ENCODE assay signal across 1 cellular context in the genomic region with DNA sequence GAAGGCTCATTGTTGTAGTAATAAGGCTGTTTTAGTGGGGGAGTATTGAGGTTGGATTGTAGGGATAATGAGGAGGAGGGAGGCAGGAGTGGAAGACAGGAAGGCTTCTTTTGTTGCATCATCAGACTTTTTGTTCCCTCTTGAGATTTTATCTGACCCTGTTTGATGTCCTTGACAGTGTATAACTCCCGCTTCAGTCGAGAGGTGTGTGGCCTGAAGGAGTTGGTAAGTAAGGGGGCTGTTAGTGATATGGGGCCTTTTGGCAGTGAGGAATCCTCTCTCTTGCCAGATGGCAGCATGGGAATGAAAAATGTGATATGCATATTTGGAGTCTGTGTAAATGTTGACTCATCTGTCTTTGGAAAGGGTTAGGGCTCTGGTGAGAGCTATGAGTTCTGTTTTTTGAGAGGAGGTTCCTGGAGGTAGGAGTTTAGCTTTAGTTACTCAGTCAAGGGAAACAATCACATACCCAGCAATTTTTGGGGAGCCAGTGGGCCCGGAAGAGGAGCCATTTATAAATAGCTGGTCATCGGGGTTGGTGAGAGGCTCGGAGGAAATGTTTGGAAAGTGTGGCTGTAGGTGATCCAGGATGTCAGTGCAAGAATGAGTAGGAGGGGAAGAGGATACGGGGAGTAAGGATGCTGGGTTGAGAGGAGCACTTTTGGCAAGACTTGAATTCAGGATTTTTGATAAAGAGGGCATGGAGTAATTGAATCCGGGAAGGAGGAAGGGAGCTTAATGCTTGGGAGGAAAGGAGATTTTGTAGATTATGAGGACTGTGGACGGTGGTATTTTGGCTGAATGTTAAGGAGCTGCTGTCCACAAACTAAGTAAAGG.
TF ChIP-seq lines count a peak whose summit lies in the region.

No MANE protein-coding gene starts in this region.

TF ChIP-seq in K562, 482 proteins besides CTCF, POLR2A, EP300 and RAD21 (continued from another document and continues in another):
- no peak for TF ChIP-seq RBM25 (IDR thresholded peaks at IDR 0.05; ENCODE audit: low read depth, low read length, severe bottlenecking)
- no peak for TF ChIP-seq HDGF (IDR thresholded peaks at IDR 0.05)
- TF ChIP-seq, protein P1, sequence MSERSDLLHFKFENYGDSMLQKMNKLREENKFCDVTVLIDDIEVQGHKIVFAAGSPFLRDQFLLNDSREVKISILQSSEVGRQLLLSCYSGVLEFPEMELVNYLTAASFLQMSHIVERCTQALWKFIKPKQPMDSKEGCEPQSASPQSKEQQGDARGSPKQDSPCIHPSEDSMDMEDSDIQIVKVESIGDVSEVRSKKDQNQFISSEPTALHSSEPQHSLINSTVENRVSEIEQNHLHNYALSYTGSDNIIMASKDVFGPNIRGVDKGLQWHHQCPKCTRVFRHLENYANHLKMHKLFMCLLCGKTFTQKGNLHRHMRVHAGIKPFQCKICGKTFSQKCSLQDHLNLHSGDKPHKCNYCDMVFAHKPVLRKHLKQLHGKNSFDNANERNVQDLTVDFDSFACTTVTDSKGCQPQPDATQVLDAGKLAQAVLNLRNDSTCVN (CRISPR knock-in tag; IDR thresholded peaks at IDR 0.05), result no peak
- peak; percentile 61; the same call in 1 of the 2 replicates for TF ChIP-seq BACH1 (tag; IDR thresholded peaks at IDR 0.05)
- no peak for TF ChIP-seq SETDB1 (IDR thresholded peaks at IDR 0.05; ENCODE audit: low read length)
- no peak for TF ChIP-seq ZNF695 (CRISPR knock-in tag; IDR thresholded peaks at IDR 0.05)
- TF ChIP-seq SREBF2 (CRISPR knock-in tag; IDR thresholded peaks at IDR 0.05), result no peak
- no peak for TF ChIP-seq U2AF1 (optimal IDR thresholded peaks at IDR 0.05; ENCODE audit: low read depth, low read length)
- peak; percentile 92 for TF ChIP-seq C11orf30 (IDR thresholded peaks at IDR 0.05; ENCODE audit: low read depth)
- no peak; a peak in 1 of 4 replicates for TF ChIP-seq SRF (CRISPR knock-in tag; IDR thresholded peaks at IDR 0.05)
- TF ChIP-seq RNF2 (IDR thresholded peaks at IDR 0.05), result peak; percentile 39; the same call in 1 of the 2 replicates
- TF ChIP-seq RBM17 (IDR thresholded peaks at IDR 0.05; ENCODE audit: borderline replicate concordance, low read depth, low read length), result no peak
- TF ChIP-seq GATA2 (CRISPR knock-in tag; IDR thresholded peaks at IDR 0.05), result peak; percentile 60
- TF ChIP-seq STAT5B (CRISPR knock-in tag; IDR thresholded peaks at IDR 0.05), result no peak
- no peak for TF ChIP-seq KLF13 (tag; IDR thresholded peaks at IDR 0.05; ENCODE audit: borderline replicate concordance, low read depth)
- TF ChIP-seq MEIS2 (IDR thresholded peaks at IDR 0.05; ENCODE audit: partially characterized antibody), result peak; percentile 89
- TF ChIP-seq, protein P2, sequence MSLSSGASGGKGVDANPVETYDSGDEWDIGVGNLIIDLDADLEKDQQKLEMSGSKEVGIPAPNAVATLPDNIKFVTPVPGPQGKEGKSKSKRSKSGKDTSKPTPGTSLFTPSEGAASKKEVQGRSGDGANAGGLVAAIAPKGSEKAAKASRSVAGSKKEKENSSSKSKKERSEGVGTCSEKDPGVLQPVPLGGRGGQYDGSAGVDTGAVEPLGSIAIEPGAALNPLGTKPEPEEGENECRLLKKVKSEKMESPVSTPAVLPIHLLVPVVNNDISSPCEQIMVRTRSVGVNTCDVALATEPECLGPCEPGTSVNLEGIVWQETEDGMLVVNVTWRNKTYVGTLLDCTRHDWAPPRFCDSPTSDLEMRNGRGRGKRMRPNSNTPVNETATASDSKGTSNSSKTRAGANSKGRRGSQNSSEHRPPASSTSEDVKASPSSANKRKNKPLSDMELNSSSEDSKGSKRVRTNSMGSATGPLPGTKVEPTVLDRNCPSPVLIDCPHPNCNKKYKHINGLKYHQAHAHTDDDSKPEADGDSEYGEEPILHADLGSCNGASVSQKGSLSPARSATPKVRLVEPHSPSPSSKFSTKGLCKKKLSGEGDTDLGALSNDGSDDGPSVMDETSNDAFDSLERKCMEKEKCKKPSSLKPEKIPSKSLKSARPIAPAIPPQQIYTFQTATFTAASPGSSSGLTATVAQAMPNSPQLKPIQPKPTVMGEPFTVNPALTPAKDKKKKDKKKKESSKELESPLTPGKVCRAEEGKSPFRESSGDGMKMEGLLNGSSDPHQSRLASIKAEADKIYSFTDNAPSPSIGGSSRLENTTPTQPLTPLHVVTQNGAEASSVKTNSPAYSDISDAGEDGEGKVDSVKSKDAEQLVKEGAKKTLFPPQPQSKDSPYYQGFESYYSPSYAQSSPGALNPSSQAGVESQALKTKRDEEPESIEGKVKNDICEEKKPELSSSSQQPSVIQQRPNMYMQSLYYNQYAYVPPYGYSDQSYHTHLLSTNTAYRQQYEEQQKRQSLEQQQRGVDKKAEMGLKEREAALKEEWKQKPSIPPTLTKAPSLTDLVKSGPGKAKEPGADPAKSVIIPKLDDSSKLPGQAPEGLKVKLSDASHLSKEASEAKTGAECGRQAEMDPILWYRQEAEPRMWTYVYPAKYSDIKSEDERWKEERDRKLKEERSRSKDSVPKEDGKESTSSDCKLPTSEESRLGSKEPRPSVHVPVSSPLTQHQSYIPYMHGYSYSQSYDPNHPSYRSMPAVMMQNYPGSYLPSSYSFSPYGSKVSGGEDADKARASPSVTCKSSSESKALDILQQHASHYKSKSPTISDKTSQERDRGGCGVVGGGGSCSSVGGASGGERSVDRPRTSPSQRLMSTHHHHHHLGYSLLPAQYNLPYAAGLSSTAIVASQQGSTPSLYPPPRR (CRISPR knock-in tag; IDR thresholded peaks at IDR 0.05; ENCODE audit: borderline replicate concordance), result no peak
- TF ChIP-seq ZNF316 (IDR thresholded peaks at IDR 0.05), result peak; percentile 93
- TF ChIP-seq NFXL1 (CRISPR knock-in tag; IDR thresholded peaks at IDR 0.05), result no peak
- no peak for TF ChIP-seq ARNT (IDR thresholded peaks at IDR 0.05)
- TF ChIP-seq, protein P3, sequence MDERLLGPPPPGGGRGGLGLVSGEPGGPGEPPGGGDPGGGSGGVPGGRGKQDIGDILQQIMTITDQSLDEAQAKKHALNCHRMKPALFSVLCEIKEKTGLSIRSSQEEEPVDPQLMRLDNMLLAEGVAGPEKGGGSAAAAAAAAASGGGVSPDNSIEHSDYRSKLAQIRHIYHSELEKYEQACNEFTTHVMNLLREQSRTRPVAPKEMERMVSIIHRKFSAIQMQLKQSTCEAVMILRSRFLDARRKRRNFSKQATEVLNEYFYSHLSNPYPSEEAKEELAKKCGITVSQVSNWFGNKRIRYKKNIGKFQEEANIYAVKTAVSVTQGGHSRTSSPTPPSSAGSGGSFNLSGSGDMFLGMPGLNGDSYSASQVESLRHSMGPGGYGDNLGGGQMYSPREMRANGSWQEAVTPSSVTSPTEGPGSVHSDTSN (CRISPR knock-in tag; IDR thresholded peaks at IDR 0.05; ENCODE audit: low read depth), result no peak
- TF ChIP-seq, protein P3 (tag; conservative IDR thresholded peaks at IDR 0.05; ENCODE audit: low read depth), result peak; percentile 75
- TF ChIP-seq, protein P4, sequence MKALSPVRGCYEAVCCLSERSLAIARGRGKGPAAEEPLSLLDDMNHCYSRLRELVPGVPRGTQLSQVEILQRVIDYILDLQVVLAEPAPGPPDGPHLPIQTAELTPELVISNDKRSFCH (CRISPR knock-in tag; IDR thresholded peaks at IDR 0.05), result no peak
- TF ChIP-seq, protein P4 (tag; IDR thresholded peaks at IDR 0.05), result 0 out of 2 replicates have a peak, but pooled peaks have one; percentile 23
- TF ChIP-seq CXXC5 (CRISPR knock-in tag; IDR thresholded peaks at IDR 0.05), result peak; percentile 38
- TF ChIP-seq TEAD1 (CRISPR knock-in tag; IDR thresholded peaks at IDR 0.05), result peak in 1 of 2 experiments; percentile 50; a peak in 1 of 4 replicates
- TF ChIP-seq, protein P5, sequence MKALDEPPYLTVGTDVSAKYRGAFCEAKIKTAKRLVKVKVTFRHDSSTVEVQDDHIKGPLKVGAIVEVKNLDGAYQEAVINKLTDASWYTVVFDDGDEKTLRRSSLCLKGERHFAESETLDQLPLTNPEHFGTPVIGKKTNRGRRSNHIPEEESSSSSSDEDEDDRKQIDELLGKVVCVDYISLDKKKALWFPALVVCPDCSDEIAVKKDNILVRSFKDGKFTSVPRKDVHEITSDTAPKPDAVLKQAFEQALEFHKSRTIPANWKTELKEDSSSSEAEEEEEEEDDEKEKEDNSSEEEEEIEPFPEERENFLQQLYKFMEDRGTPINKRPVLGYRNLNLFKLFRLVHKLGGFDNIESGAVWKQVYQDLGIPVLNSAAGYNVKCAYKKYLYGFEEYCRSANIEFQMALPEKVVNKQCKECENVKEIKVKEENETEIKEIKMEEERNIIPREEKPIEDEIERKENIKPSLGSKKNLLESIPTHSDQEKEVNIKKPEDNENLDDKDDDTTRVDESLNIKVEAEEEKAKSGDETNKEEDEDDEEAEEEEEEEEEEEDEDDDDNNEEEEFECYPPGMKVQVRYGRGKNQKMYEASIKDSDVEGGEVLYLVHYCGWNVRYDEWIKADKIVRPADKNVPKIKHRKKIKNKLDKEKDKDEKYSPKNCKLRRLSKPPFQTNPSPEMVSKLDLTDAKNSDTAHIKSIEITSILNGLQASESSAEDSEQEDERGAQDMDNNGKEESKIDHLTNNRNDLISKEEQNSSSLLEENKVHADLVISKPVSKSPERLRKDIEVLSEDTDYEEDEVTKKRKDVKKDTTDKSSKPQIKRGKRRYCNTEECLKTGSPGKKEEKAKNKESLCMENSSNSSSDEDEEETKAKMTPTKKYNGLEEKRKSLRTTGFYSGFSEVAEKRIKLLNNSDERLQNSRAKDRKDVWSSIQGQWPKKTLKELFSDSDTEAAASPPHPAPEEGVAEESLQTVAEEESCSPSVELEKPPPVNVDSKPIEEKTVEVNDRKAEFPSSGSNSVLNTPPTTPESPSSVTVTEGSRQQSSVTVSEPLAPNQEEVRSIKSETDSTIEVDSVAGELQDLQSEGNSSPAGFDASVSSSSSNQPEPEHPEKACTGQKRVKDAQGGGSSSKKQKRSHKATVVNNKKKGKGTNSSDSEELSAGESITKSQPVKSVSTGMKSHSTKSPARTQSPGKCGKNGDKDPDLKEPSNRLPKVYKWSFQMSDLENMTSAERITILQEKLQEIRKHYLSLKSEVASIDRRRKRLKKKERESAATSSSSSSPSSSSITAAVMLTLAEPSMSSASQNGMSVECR (CRISPR knock-in tag; IDR thresholded peaks at IDR 0.05), result no peak
- TF ChIP-seq, protein P6, sequence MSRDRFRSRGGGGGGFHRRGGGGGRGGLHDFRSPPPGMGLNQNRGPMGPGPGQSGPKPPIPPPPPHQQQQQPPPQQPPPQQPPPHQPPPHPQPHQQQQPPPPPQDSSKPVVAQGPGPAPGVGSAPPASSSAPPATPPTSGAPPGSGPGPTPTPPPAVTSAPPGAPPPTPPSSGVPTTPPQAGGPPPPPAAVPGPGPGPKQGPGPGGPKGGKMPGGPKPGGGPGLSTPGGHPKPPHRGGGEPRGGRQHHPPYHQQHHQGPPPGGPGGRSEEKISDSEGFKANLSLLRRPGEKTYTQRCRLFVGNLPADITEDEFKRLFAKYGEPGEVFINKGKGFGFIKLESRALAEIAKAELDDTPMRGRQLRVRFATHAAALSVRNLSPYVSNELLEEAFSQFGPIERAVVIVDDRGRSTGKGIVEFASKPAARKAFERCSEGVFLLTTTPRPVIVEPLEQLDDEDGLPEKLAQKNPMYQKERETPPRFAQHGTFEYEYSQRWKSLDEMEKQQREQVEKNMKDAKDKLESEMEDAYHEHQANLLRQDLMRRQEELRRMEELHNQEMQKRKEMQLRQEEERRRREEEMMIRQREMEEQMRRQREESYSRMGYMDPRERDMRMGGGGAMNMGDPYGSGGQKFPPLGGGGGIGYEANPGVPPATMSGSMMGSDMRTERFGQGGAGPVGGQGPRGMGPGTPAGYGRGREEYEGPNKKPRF (IDR thresholded peaks at IDR 0.05; ENCODE audit: low read depth, low read length), result no peak
- TF ChIP-seq CEBPB (tag; IDR thresholded peaks at IDR 0.05), result peak; percentile 96
- TF ChIP-seq, protein P7, sequence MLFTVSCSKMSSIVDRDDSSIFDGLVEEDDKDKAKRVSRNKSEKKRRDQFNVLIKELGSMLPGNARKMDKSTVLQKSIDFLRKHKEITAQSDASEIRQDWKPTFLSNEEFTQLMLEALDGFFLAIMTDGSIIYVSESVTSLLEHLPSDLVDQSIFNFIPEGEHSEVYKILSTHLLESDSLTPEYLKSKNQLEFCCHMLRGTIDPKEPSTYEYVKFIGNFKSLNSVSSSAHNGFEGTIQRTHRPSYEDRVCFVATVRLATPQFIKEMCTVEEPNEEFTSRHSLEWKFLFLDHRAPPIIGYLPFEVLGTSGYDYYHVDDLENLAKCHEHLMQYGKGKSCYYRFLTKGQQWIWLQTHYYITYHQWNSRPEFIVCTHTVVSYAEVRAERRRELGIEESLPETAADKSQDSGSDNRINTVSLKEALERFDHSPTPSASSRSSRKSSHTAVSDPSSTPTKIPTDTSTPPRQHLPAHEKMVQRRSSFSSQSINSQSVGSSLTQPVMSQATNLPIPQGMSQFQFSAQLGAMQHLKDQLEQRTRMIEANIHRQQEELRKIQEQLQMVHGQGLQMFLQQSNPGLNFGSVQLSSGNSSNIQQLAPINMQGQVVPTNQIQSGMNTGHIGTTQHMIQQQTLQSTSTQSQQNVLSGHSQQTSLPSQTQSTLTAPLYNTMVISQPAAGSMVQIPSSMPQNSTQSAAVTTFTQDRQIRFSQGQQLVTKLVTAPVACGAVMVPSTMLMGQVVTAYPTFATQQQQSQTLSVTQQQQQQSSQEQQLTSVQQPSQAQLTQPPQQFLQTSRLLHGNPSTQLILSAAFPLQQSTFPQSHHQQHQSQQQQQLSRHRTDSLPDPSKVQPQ (CRISPR knock-in tag; IDR thresholded peaks at IDR 0.05; ENCODE audit: borderline replicate concordance), result no peak
- no peak for TF ChIP-seq ZBTB8A (IDR thresholded peaks at IDR 0.05; ENCODE audit: partially characterized antibody)
- TF ChIP-seq ZNF324 (CRISPR knock-in tag; IDR thresholded peaks at IDR 0.05), result no peak
- TF ChIP-seq, protein P8, sequence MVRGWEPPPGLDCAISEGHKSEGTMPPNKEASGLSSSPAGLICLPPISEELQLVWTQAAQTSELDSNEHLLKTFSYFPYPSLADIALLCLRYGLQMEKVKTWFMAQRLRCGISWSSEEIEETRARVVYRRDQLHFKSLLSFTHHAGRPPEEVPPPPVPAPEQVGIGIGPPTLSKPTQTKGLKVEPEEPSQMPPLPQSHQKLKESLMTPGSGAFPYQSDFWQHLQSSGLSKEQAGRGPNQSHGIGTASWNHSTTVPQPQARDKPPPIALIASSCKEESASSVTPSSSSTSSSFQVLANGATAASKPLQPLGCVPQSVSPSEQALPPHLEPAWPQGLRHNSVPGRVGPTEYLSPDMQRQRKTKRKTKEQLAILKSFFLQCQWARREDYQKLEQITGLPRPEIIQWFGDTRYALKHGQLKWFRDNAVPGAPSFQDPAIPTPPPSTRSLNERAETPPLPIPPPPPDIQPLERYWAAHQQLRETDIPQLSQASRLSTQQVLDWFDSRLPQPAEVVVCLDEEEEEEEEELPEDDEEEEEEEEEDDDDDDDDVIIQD (CRISPR knock-in tag; IDR thresholded peaks at IDR 0.05), result peak; percentile 43; the same call in 1 of the 2 replicates
- no peak for TF ChIP-seq NCOA4 (IDR thresholded peaks at IDR 0.05; ENCODE audit: partially characterized antibody)
- TF ChIP-seq DNMT1 (IDR thresholded peaks at IDR 0.05), result no peak
- TF ChIP-seq ARID2 (IDR thresholded peaks at IDR 0.05), result no peak
